19 cellular contexts compared by ENCODE assay signal in genomic region chrX:144006811-144007210, GRCh38.
DNase-seq lines count a peak whose midpoint lies in the region; ATAC-seq, FAIRE-seq and TF ChIP-seq lines count a peak whose summit lies in the region.
"Had no signal": no experiment of that assay in that cellular context is flagged by ENCODE, and none has a peak within 500 bp of the region (broad histone marks: within the 10 kb centered on the region; RNA-seq: fewer than 3 reads in every experiment).

No MANE protein-coding gene starts in this region.

- H3K4me2 ChIP-seq in PC-9: no peak overlapping the region

- H3K4me3 ChIP-seq in PC-9: no peak overlapping the region
- H3K4me3 ChIP-seq: ascending aorta, gastroesophageal sphincter had no signal

- intact Hi-C loops in PC-9 (cut with micrococcal nuclease; ENCODE audit: unreplicated experiment): no loop called here

- no peaks in the 10 kb centered on the region for H4K20me1 ChIP-seq in PC-9 (ENCODE audit: insufficient read depth)

- H3K79me2 ChIP-seq in PC-9 (ENCODE audit: low read depth): no peaks in the 10 kb centered on the region
- H3K79me2 ChIP-seq: parathyroid adenoma had no signal

- POLR2A ChIA-PET in PC-9 (lab: Charles Lee; ENCODE audit: unreplicated experiment): interaction anchor here (0.5 to 0.6 kb wide), 2 partner anchors 35 to 227 kb away, joined by 5 to 7 read pairs; no protein-coding TSS in a partner anchor

- H2AFZ ChIP-seq in PC-9: no peak overlapping the region
- H2AFZ ChIP-seq: parathyroid adenoma had no signal

- BruUV-seq in PC-9 (replicated peaks; lab: Mats Ljungman, UMichigan): no TSS peak

- H3K27ac ChIP-seq in PC-9: no peak overlapping the region
- H3K27ac ChIP-seq: ascending aorta, gastroesophageal sphincter, parathyroid adenoma, VCaP had no signal

- H3F3A ChIP-seq in PC-9 (ENCODE audit: insufficient read depth, low read depth): no peaks in the 10 kb centered on the region

- peak; percentile 48 for ATAC-seq in esophagus mucosa
- ATAC-seq: gastroesophageal sphincter had no signal

- no peaks in the 10 kb centered on the region for H3K27me3 ChIP-seq in PC-9 (ENCODE audit: insufficient read depth, low read depth)
- H3K27me3 ChIP-seq: ascending aorta, gastroesophageal sphincter had no signal

- H3K9me3 ChIP-seq in PC-9 (ENCODE audit: insufficient read depth, low read depth): no peaks in the 10 kb centered on the region; the same call in 1 of the 2 replicates
- H3K9me3 ChIP-seq: ascending aorta, gastroesophageal sphincter had no signal

- peaks cover 8% of the 10 kb centered on the region for H3K4me1 ChIP-seq in PC-9 (replicated peaks; ENCODE audit: insufficient read depth)
- H3K4me1 ChIP-seq: ascending aorta, gastroesophageal sphincter, parathyroid adenoma had no signal

- CTCF ChIA-PET in PC-9 (lab: Charles Lee): no interaction called here

- no peaks in the 10 kb centered on the region for H3K36me3 ChIP-seq in PC-9 (ENCODE audit: low read depth)
- H3K36me3 ChIP-seq: ascending aorta, gastroesophageal sphincter had no signal

- peak; percentile 0 for DNase-seq in EH (ENCODE audit: low read depth)
- peak; percentile 3 to 53 for DNase-seq in PC-9
- DNase-seq in myocyte (ENCODE audit: low read depth): peak; percentile 9
- DNase-seq in AG08396 (ENCODE audit: low spot score): no peak
- DNase-seq in middle frontal gyrus (ENCODE audit: extremely low spot score, low spot score): no peak
- no peak for DNase-seq in HTR-8/SVneo (ENCODE audit: insufficient read length, low spot score)
- DNase-seq in activated CD4-positive, alpha-beta T cell treated with anti-CD3 and anti-CD28 coated beads, Interleukin-2, amount 50 U/mL, for 1 hour: no peak
- DNase-seq: activated gamma-delta T cell; CD4-positive, CD25-positive, alpha-beta regulatory T cell; kidney; NCI-H1105; NCI-H2171 treated with DMSO at 0.1 percent for 48 hours; stimulated activated CD4-positive, alpha-beta T cell treated with anti-CD3 and anti-CD28 coated beads, Interleukin-15, amount 100 ng/mL, for 24 hours had no signal

- FAIRE-seq in HTR-8/SVneo (lab: Jason Lieb, UNC): no peak
- FAIRE-seq: GM12892, kidney had no signal

- H3K9me2 ChIP-seq in PC-9 (ENCODE audit: insufficient read depth): no peaks in the 10 kb centered on the region

- no peak for TF ChIP-seq CTCF in PC-9 (conservative IDR thresholded peaks at IDR 0.05)

Comparison
In these comparisons a context has a peak if more than half of its experiments do, and no peak if none do; other contexts are left out.
1. DNase-seq: peak in EH (single experiment), PC-9 (2 of 2) and myocyte (single experiment); none in AG08396 (single experiment), middle frontal gyrus (single experiment), HTR-8/SVneo (single experiment) and activated CD4-positive, alpha-beta T cell treated with anti-CD3 and anti-CD28 coated beads, Interleukin-2, amount 50 U/mL, for 1 hour (single experiment).